Comparison of ENCODE assay signal across 10 cellular contexts in genomic region chr2:78992807-78993517, GRCh38.
DNase-seq lines count a peak whose midpoint lies in the region; ATAC-seq lines count a peak whose summit lies in the region.
"Had no signal": no experiment of that assay in that cellular context is flagged by ENCODE, and none has a peak within 500 bp of the region (broad histone marks: within the 10 kb centered on the region; RNA-seq: fewer than 3 reads in every experiment).

No MANE protein-coding gene starts in this region.

- H3K27me3 ChIP-seq in iPS-18a (ENCODE audit: control insufficient read depth, insufficient read depth, low read length), result peaks cover 38% of the 10 kb centered on the region

- H3K27me3 Mint-ChIP-seq in stimulated activated naive B cell treated with anti-CD40 and anti-IgM and Interleukin-4, amounts not matched to agents 10 μg/mL and 1 μg/mL and 100 μg/mL, for 72 hours, result peaks cover 29 to 33% of the 10 kb centered on the region in 2 donors

- H3K4me3 ChIP-seq in iPS-18a (ENCODE audit: low read length), result peak overlapping the region; percentile 66
- H3K4me3 ChIP-seq: MG63 had no signal

- peaks cover 18 to 24% of the 10 kb centered on the region in 2 donors for H3K4me1 Mint-ChIP-seq in stimulated activated naive B cell treated with anti-CD40 and anti-IgM and Interleukin-4, amounts not matched to agents 10 μg/mL and 1 μg/mL and 100 μg/mL, for 72 hours

- H3K4me1 ChIP-seq in iPS-18a (ENCODE audit: control insufficient read depth, low read depth, low read length), result no peaks in the 10 kb centered on the region
- H3K4me1 ChIP-seq: vagina had no signal

- H3K9me3 Mint-ChIP-seq in stimulated activated naive B cell treated with anti-CD40 and anti-IgM and Interleukin-4, amounts not matched to agents 10 μg/mL and 1 μg/mL and 100 μg/mL, for 72 hours, result peaks cover 0 to 1% of the 10 kb centered on the region in 2 donors

- peak; percentile 60 to 64 for ATAC-seq in stimulated activated naive B cell treated with anti-CD40 and anti-IgM and Interleukin-4, amounts not matched to agents 10 μg/mL and 1 μg/mL and 100 μg/mL, for 72 hours (replicated peaks)

- no peaks in the 10 kb centered on the region for H3K9me3 ChIP-seq in iPS-18a (ENCODE audit: control insufficient read depth, low read depth, low read length)
- H3K9me3 ChIP-seq: MG63, vagina had no signal

- DNase-seq in NCI-H1417 (lab: John Stamatoyannopoulos, UW) (peak; percentile 40 to 79 (median 71)), NCI-H1417 treated with DMSO at 0.1 percent for 48 hours (lab: John Stamatoyannopoulos, UW) (no peak), NCI-H748 treated with DMSO at 0.1 percent for 48 hours (lab: John Stamatoyannopoulos, UW) (peak; percentile 54), NCI-H526 treated with DMSO at 0.1 percent for 48 hours (lab: John Stamatoyannopoulos, UW) (no peak), NCI-H446 (lab: John Stamatoyannopoulos, UW) (no peak)
- no peak for DNase-seq in stimulated activated naive B cell treated with anti-CD40 and anti-IgM and Interleukin-4, amounts not matched to agents 10 μg/mL and 1 μg/mL and 100 μg/mL, for 72 hours
- no peak for DNase-seq in activated naive CD4-positive, alpha-beta T cell (lab: John Stamatoyannopoulos, UW)
- DNase-seq: MG63 had no signal

- H3K36me3 ChIP-seq in iPS-18a (ENCODE audit: control insufficient read depth, low read depth, low read length), result no peaks in the 10 kb centered on the region
- H3K36me3 ChIP-seq: MG63, vagina had no signal

- no peak overlapping the region for H3K27ac Mint-ChIP-seq in stimulated activated naive B cell treated with anti-CD40 and anti-IgM and Interleukin-4, amounts not matched to agents 10 μg/mL and 1 μg/mL and 100 μg/mL, for 72 hours

- H3K4me3 Mint-ChIP-seq in stimulated activated naive B cell treated with anti-CD40 and anti-IgM and Interleukin-4, amounts not matched to agents 10 μg/mL and 1 μg/mL and 100 μg/mL, for 72 hours, result peak overlapping the region; percentile 72 to 74

- H3K9ac ChIP-seq in iPS-18a (ENCODE audit: low read length), result no peak overlapping the region

- H3K36me3 Mint-ChIP-seq in stimulated activated naive B cell treated with anti-CD40 and anti-IgM and Interleukin-4, amounts not matched to agents 10 μg/mL and 1 μg/mL and 100 μg/mL, for 72 hours, result no peaks in the 10 kb centered on the region

- no peak overlapping the region for H3K27ac ChIP-seq in iPS-18a (ENCODE audit: low read length)
- H3K27ac ChIP-seq: vagina had no signal

Comparison
In these comparisons a context has a peak if more than half of its experiments do, and no peak if none do; other contexts are left out.
1. DNase-seq: peak in NCI-H1417 (3 of 3) and NCI-H748 treated with DMSO at 0.1 percent for 48 hours (single experiment); none in NCI-H1417 treated with DMSO at 0.1 percent for 48 hours (single experiment), stimulated activated naive B cell treated with anti-CD40 and anti-IgM and Interleukin-4, amounts not matched to agents 10 μg/mL and 1 μg/mL and 100 μg/mL, for 72 hours (single experiment), NCI-H526 treated with DMSO at 0.1 percent for 48 hours (single experiment), NCI-H446 (0 of 2) and activated naive CD4-positive, alpha-beta T cell (0 of 4).